ENCODE assay signal across 10 cellular contexts in the genomic region with DNA sequence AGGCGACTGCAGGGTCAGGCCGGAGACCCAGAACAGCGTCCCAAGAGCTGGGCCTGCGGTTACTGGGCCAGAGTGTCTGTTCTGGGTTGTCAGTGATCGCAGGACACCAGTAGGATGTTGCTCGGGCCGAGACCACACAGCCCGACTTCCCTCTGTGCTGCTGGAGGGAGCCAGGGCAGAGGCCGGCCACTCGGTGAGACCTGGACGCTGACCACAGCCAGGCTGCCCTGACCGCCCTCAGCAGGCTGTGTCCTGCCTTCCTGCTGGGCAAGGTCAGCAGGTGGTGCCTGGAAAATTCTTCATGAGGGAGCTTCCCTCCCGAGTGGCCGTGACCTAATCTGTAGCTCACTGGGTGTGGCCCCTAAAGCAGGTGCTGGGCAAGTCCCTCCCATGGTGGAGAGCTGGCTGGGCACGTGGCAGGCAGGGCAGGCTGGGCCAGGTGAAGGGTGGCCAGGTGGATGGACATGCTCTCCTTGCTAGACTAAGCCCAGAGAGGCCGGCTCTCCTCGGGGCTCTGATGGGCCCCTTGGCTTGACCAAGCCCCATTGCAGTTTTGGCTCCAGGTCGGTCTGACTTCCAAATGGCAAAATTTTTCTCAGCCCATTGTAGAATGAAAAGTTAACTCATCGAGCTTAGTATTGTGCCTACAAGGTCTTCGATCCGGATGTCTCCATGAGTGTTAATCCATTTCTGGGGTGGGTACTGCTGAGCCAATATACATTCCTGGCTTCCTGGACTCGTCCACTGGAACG. TPM values are rescaled to one million over a fixed set of nuclear protein-coding genes. Genes with fewer than 3 reads are reported as not detected.
DNase-seq lines count a peak whose midpoint lies in the region; ATAC-seq, FAIRE-seq and TF ChIP-seq lines count a peak whose summit lies in the region.
"Had no signal": no experiment of that assay in that cellular context is flagged by ENCODE, and none has a peak within 500 bp of the region (broad histone marks: within the 10 kb centered on the region; RNA-seq: fewer than 3 reads in every experiment).

No MANE protein-coding gene starts in this region.

- no peak for FAIRE-seq in GM12891 (lab: Jason Lieb, UNC)
- FAIRE-seq: A204.1 had no signal

- peaks cover 46% of the 10 kb centered on the region for H3K27me3 Mint-ChIP-seq in progenitor cell of endocrine pancreas
- H3K27me3 Mint-ChIP-seq in Caco-2 (ENCODE audit: insufficient read depth, unreplicated experiment): peaks cover 5% of the 10 kb centered on the region

- intact Hi-C loops in colonic mucosa (cut with DNase I) (no loop called here), Caco-2 (cut with micrococcal nuclease; ENCODE audit: unreplicated experiment) (no loop called here)

- no peaks in the 10 kb centered on the region for H3K36me3 ChIP-seq in colonic mucosa
- H3K36me3 ChIP-seq in Caco-2 (ENCODE audit: control insufficient read depth, insufficient read depth, low read length): no peaks in the 10 kb centered on the region

- TF ChIP-seq CTCF in LNCaP clone FGC (IDR thresholded peaks at IDR 0.05; ENCODE audit: control insufficient read depth, extremely low read depth, insufficient read depth): no peak
- TF ChIP-seq CTCF in colonic mucosa (IDR thresholded peaks at IDR 0.05): no peak
- no peak for TF ChIP-seq CTCF in progenitor cell of endocrine pancreas (IDR thresholded peaks at IDR 0.05; ENCODE audit: unreplicated experiment)
- TF ChIP-seq CTCF in Caco-2 (IDR thresholded peaks at IDR 0.05; ENCODE audit: insufficient read depth in 1 of 2, low read depth in 1 of 2, low read length in 1 of 2, severe bottlenecking in 1 of 2, unreplicated experiment in 1 of 2): no peak

- H3K27me3 ChIP-seq in colonic mucosa (no peaks in the 10 kb centered on the region), Caco-2 (replicated peaks; ENCODE audit: control insufficient read depth, insufficient read depth, low read length) (no peaks in the 10 kb centered on the region)

- H3K4me3 ChIP-seq in LNCaP clone FGC (ENCODE audit: low read depth, low read length) (peak overlapping the region; percentile 77), colonic mucosa (peak overlapping the region; percentile 68), Caco-2 (ENCODE audit: low read depth, low read length) (no peak overlapping the region)

- H3K9me3 ChIP-seq in colonic mucosa (no peaks in the 10 kb centered on the region), Caco-2 (no peaks in the 10 kb centered on the region)

- DNase-seq in NCI-H748 (lab: John Stamatoyannopoulos, UW; ENCODE audit: unreplicated experiment) (peak; percentile 29), NCI-H748 treated with DMSO at 0.1 percent for 48 hours (lab: John Stamatoyannopoulos, UW) (no peak), LNCaP clone FGC (ENCODE audit: low read depth) (no peak), colonic mucosa (peak; percentile 88), progenitor cell of endocrine pancreas (ENCODE audit: low spot score, unreplicated experiment) (no peak), Caco-2 (no peak), GM12891 (ENCODE audit: insufficient read length, low spot score) (no peak)
- DNase-seq: stimulated activated CD4-positive, alpha-beta T cell treated with anti-CD3 and anti-CD28 coated beads, Interleukin-15, amount 100 ng/mL, for 24 hours had no signal

- no TSS peak for BruUV-seq in Caco-2 (replicated peaks; lab: Mats Ljungman, UMichigan)

- POLR2A ChIA-PET in Caco-2 (lab: Charles Lee): no interaction called here

- H3K4me3 Mint-ChIP-seq in progenitor cell of endocrine pancreas (ENCODE audit: low read depth): peak overlapping the region; percentile 14
- no peak overlapping the region for H3K4me3 Mint-ChIP-seq in Caco-2 (ENCODE audit: unreplicated experiment)

- H3K4me1 ChIP-seq in colonic mucosa (peaks cover 45% of the 10 kb centered on the region), Caco-2 (peaks cover 16% of the 10 kb centered on the region)

- peak overlapping the region; percentile 47 to 57 for H3K9ac ChIP-seq in colonic mucosa (ENCODE audit: low read depth in 2 of 2, low read length in 2 of 2)

- H3K4me1 Mint-ChIP-seq in progenitor cell of endocrine pancreas (ENCODE audit: low read depth): peaks cover 3% of the 10 kb centered on the region
- no peaks in the 10 kb centered on the region for H3K4me1 Mint-ChIP-seq in Caco-2 (ENCODE audit: low read depth, unreplicated experiment)

- H3K9me3 Mint-ChIP-seq in progenitor cell of endocrine pancreas (ENCODE audit: low read depth) (no peaks in the 10 kb centered on the region), Caco-2 (ENCODE audit: unreplicated experiment) (no peaks in the 10 kb centered on the region)

- H3K27ac Mint-ChIP-seq in progenitor cell of endocrine pancreas: no peak overlapping the region
- no peak overlapping the region for H3K27ac Mint-ChIP-seq in Caco-2 (ENCODE audit: unreplicated experiment)

- CTCF ChIA-PET in Caco-2 (lab: Charles Lee): interaction anchor here (0.7 kb wide), 1 partner anchor 150 kb away, joined by 3 read pairs; no protein-coding TSS in a partner anchor

- H3K36me3 Mint-ChIP-seq in progenitor cell of endocrine pancreas (ENCODE audit: insufficient read depth) (no peaks in the 10 kb centered on the region), Caco-2 (ENCODE audit: insufficient read depth, unreplicated experiment) (peaks cover 14% of the 10 kb centered on the region)

- ATAC-seq in GM19351 (IDR thresholded peaks at IDR 0.05; ENCODE audit: unreplicated experiment): no peak

- TF ChIP-seq POLR2A in GM12891 (IDR thresholded peaks at IDR 0.05; ENCODE audit: low read depth, low read length): no peak

- peak overlapping the region; percentile 84 for H3K27ac ChIP-seq in colonic mucosa

TF ChIP-seq in GM12891, 5 proteins besides CTCF, POLR2A, EP300 and RAD21:
- TF ChIP-seq SPI1 (IDR thresholded peaks at IDR 0.05; ENCODE audit: low read depth, low read length) (no peak), PAX5 (IDR thresholded peaks at IDR 0.05; ENCODE audit: insufficient read depth, low read length, severe bottlenecking) (no peak), POU2F2 (IDR thresholded peaks at IDR 0.05; ENCODE audit: low read depth, low read length) (no peak), POLR2AphosphoS5 (IDR thresholded peaks at IDR 0.05; ENCODE audit: low read depth, low read length) (no peak), TAF1 (IDR thresholded peaks at IDR 0.05; ENCODE audit: low read depth, low read length) (no peak)

RNA-seq across cellular contexts. Expression of a gene that starts 1.9 kb away (rescaled TPM):
- 10 to 100 TPM; 39.7 to 42.9 TPM for total RNA-seq in colonic mucosa
- 2.6 and 3.6 TPM in 2 replicates for total RNA-seq in progenitor cell of endocrine pancreas
- total RNA-seq in Caco-2 (2022): 18.7 and 23.6 TPM in 2 replicates
- polyA plus RNA-seq in GM12891 (2012; ENCODE audit: low read depth, missing spikeins): 11.7 TPM

Comparison
In these comparisons a context has a peak if more than half of its experiments do, and no peak if none do; other contexts are left out.
1. DNase-seq: peak in NCI-H748 (single experiment) and colonic mucosa (single experiment); none in NCI-H748 treated with DMSO at 0.1 percent for 48 hours (single experiment), LNCaP clone FGC (single experiment), progenitor cell of endocrine pancreas (single experiment), Caco-2 (0 of 2) and GM12891 (single experiment).